In the genomic region with DNA sequence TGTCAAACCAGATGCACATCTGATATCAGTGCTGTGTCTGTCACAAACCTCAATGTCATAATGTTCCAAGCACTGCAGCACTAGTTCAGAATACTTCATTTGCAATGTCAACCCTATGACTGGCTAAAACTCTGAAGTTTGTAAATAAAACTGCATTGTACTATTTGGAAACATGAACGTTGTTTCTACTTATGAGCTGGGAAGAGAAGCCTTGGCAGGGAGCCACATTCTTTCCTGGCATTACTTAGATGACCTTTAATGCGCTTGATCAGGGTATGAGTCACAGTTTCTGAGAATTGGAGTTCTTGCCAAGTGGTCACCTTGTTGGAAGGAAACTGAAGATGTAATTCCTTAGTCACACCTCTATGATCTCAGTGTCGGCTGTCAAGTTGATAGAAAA, we compare ENCODE assay signal across 10 cellular contexts.
A peak's percentile ranks its signal among the peaks of the same experiment; 100 is the strongest.
DNase-seq lines count a peak whose midpoint lies in the region; ATAC-seq and TF ChIP-seq lines count a peak whose summit lies in the region.
"Had no signal": no experiment of that assay in that cellular context is flagged by ENCODE, and none has a peak within 500 bp of the region (broad histone marks: within the 10 kb centered on the region; RNA-seq: fewer than 3 reads in every experiment).

No MANE protein-coding gene starts in this region.

- H3K4me3 Mint-ChIP-seq in activated naive CD8-positive, alpha-beta T cell treated with anti-CD3 and anti-CD28 coated beads for 36 hours = no peak overlapping the region
- H3K4me3 Mint-ChIP-seq: activated CD8-positive, alpha-beta T cell treated with anti-CD3 and anti-CD28 coated beads for 36 hours had no signal

- H3K36me3 Mint-ChIP-seq in activated naive CD8-positive, alpha-beta T cell treated with anti-CD3 and anti-CD28 coated beads for 36 hours = no peaks in the 10 kb centered on the region

- WGBS in testis, 2 donors = 48 to 55% methylated on average over 3 of the region's 3 CpGs
- WGBS in smooth muscle cell (ENCODE audit: low lambda C conversion rate) = 59% methylated on average over 3 of the region's 3 CpGs

- no peaks in the 10 kb centered on the region for H3K27me3 ChIP-seq in SJCRH30
- H3K27me3 ChIP-seq in testis = no peaks in the 10 kb centered on the region
- no peaks in the 10 kb centered on the region for H3K27me3 ChIP-seq in smooth muscle cell (ENCODE audit: low read depth)

- H3K79me2 ChIP-seq in smooth muscle cell (ENCODE audit: low read depth) = no peaks in the 10 kb centered on the region

- no peaks in the 10 kb centered on the region for H3K9me3 ChIP-seq in SJCRH30 (replicated peaks)
- no peaks in the 10 kb centered on the region for H3K9me3 ChIP-seq in testis
- no peaks in the 10 kb centered on the region for H3K9me3 ChIP-seq in smooth muscle cell (replicated peaks; ENCODE audit: low read depth)

- no peak for TF ChIP-seq POLR2A in testis (IDR thresholded peaks at IDR 0.05)

- peaks cover 3% of the 10 kb centered on the region for H3K9me3 Mint-ChIP-seq in activated naive CD8-positive, alpha-beta T cell treated with anti-CD3 and anti-CD28 coated beads for 36 hours
- H3K9me3 Mint-ChIP-seq: activated CD8-positive, alpha-beta T cell treated with anti-CD3 and anti-CD28 coated beads for 36 hours had no signal

- DNase-seq in NCI-H82 (lab: John Stamatoyannopoulos, UW) (peak; percentile 26), NCI-H82 treated with DMSO at 0.1 percent for 48 hours (lab: John Stamatoyannopoulos, UW; ENCODE audit: unreplicated experiment) (no peak), SJCRH30 (peak; percentile 13 to 42), fibroblast of villous mesenchyme (ENCODE audit: low read depth) (peak; percentile 2), testis (peak; percentile 65), smooth muscle cell (lab: John Stamatoyannopoulos, UW; ENCODE audit: unreplicated experiment) (no peak)
- no peak for DNase-seq in activated naive CD8-positive, alpha-beta T cell treated with anti-CD3 and anti-CD28 coated beads for 36 hours
- DNase-seq: activated CD8-positive, alpha-beta T cell treated with anti-CD3 and anti-CD28 coated beads for 36 hours; NCI-H1930 had no signal

- no peak overlapping the region for H3K4me3 ChIP-seq in SJCRH30
- no peak overlapping the region for H3K4me3 ChIP-seq in fibroblast of villous mesenchyme (ENCODE audit: low read depth, low read length)
- no peak overlapping the region for H3K4me3 ChIP-seq in testis
- no peak overlapping the region for H3K4me3 ChIP-seq in smooth muscle cell

- no peak overlapping the region for H3K9ac ChIP-seq in smooth muscle cell (ENCODE audit: low read depth)

- TF ChIP-seq CTCF in fibroblast of villous mesenchyme (IDR thresholded peaks at IDR 0.05; ENCODE audit: insufficient read depth, low read depth, low read length) (no peak), testis (IDR thresholded peaks at IDR 0.05) (no peak), smooth muscle cell (IDR thresholded peaks at IDR 0.05; ENCODE audit: borderline replicate concordance, insufficient read depth, poor library complexity, severe bottlenecking) (no peak)

- H3K27ac ChIP-seq in SJCRH30 (no peak overlapping the region), testis (no peak overlapping the region), smooth muscle cell (ENCODE audit: low read depth) (no peak overlapping the region)

- no peak overlapping the region for H2AFZ ChIP-seq in smooth muscle cell (ENCODE audit: low read depth)

- H3F3A ChIP-seq in smooth muscle cell (ENCODE audit: low read depth) = no peaks in the 10 kb centered on the region

- H3K36me3 ChIP-seq in SJCRH30 (no peaks in the 10 kb centered on the region), testis (ENCODE audit: low read depth, missing control alignments) (no peaks in the 10 kb centered on the region), smooth muscle cell (ENCODE audit: low read depth) (no peaks in the 10 kb centered on the region)

- no peak overlapping the region for H3K27ac Mint-ChIP-seq in activated naive CD8-positive, alpha-beta T cell treated with anti-CD3 and anti-CD28 coated beads for 36 hours
- H3K27ac Mint-ChIP-seq: activated CD8-positive, alpha-beta T cell treated with anti-CD3 and anti-CD28 coated beads for 36 hours had no signal

- no peaks in the 10 kb centered on the region for H3K4me1 ChIP-seq in SJCRH30
- H3K4me1 ChIP-seq in testis = no peaks in the 10 kb centered on the region
- H3K4me1 ChIP-seq in smooth muscle cell (ENCODE audit: low read depth) = peaks cover 5% of the 10 kb centered on the region

- H3K27me3 Mint-ChIP-seq in activated naive CD8-positive, alpha-beta T cell treated with anti-CD3 and anti-CD28 coated beads for 36 hours = no peaks in the 10 kb centered on the region
- H3K27me3 Mint-ChIP-seq: activated CD8-positive, alpha-beta T cell treated with anti-CD3 and anti-CD28 coated beads for 36 hours had no signal

- H3K4me2 ChIP-seq in smooth muscle cell = no peak overlapping the region

- intact Hi-C loops in testis (cut with DNase I; ENCODE audit: low total_unique reads) = no loop called here

- H3K4me1 Mint-ChIP-seq in activated naive CD8-positive, alpha-beta T cell treated with anti-CD3 and anti-CD28 coated beads for 36 hours = no peaks in the 10 kb centered on the region

- ATAC-seq in GM21723 (IDR thresholded peaks at IDR 0.05; ENCODE audit: unreplicated experiment) = no peak
- ATAC-seq: activated CD8-positive, alpha-beta T cell treated with anti-CD3 and anti-CD28 coated beads for 36 hours had no signal

- no peaks in the 10 kb centered on the region for H4K20me1 ChIP-seq in smooth muscle cell (ENCODE audit: low read depth)

Comparison
In these comparisons a context has a peak if more than half of its experiments do, and no peak if none do; other contexts are left out.
1. DNase-seq: peak in NCI-H82 (single experiment), SJCRH30 (2 of 2), fibroblast of villous mesenchyme (single experiment) and testis (single experiment); none in NCI-H82 treated with DMSO at 0.1 percent for 48 hours (single experiment), smooth muscle cell (single experiment) and activated naive CD8-positive, alpha-beta T cell treated with anti-CD3 and anti-CD28 coated beads for 36 hours (single experiment).